ENCODE assay signal across 2 cellular contexts in genomic region chr19:18737337-18737953, GRCh38.
TF ChIP-seq lines count a peak whose summit lies in the region.

No MANE protein-coding gene starts in this region.

TF ChIP-seq in HEK293, 187 proteins besides CTCF, POLR2A, EP300 and RAD21:
- no peak for TF ChIP-seq ZNF426 (tag by site-specific recombination; IDR thresholded peaks at IDR 0.05)
- TF ChIP-seq ZNF248 (tag by site-specific recombination; IDR thresholded peaks at IDR 0.05): no peak
- TF ChIP-seq ZNF324 (tag by site-specific recombination; IDR thresholded peaks at IDR 0.05): no peak
- TF ChIP-seq ZFHX2 (tag by site-specific recombination; conservative IDR thresholded peaks at IDR 0.05): peak; percentile 33; the same call in 1 of the 2 replicates
- no peak for TF ChIP-seq YY2 (tag by site-specific recombination; IDR thresholded peaks at IDR 0.05)
- no peak for TF ChIP-seq ZNF791 (tag by site-specific recombination; IDR thresholded peaks at IDR 0.05)
- TF ChIP-seq EGR2 (tag by site-specific recombination; IDR thresholded peaks at IDR 0.05; ENCODE audit: low read depth): peak; percentile 65; the same call in 1 of the 2 replicates

TF ChIP-seq in GM12878, 131 proteins besides CTCF, POLR2A, EP300 and RAD21:
- peak; percentile 13 for TF ChIP-seq USF1 (IDR thresholded peaks at IDR 0.05; ENCODE audit: borderline replicate concordance, extremely low read length, insufficient read depth, low read depth, low read length)
- TF ChIP-seq RBBP5 (conservative IDR thresholded peaks at IDR 0.05): no peak
- no peak for TF ChIP-seq ZNF24 (IDR thresholded peaks at IDR 0.05)
- TF ChIP-seq MTA3 (IDR thresholded peaks at IDR 0.05; ENCODE audit: borderline replicate concordance, low read length): no peak
- TF ChIP-seq TCF7 (IDR thresholded peaks at IDR 0.05; ENCODE audit: borderline replicate concordance): no peak
- no peak for TF ChIP-seq LARP7 (IDR thresholded peaks at IDR 0.05)
- TF ChIP-seq CEBPZ (IDR thresholded peaks at IDR 0.05; ENCODE audit: low read depth, low read length): no peak
